In the genomic region with DNA sequence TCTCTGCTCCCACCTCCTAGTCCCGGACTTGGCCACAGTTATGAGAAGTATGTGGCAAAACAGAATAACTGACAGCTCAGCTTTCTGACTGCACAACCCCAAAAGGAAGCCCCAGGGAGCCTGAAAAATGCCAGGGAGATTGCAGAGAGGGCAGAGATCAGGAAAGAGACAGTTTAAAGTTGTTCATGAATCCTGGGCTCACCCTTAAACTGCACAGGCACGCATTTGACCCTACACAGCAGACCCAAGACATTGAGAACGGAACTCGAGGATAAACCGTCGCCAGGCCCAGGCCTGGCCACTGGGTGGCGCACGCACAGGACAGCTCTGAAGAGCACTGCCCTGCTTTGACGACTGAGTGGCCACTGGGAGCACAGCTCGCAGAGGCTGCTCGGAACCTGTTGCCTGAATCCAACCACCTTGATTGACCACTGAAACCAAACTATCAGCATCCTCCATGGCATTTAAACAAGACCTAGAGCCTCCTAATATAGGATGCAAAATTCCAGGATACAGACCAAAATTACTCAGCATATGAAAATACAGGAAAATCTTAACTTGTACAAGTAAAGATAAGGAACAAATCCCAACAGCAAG, we compare ENCODE assay signal across 8 cellular contexts.
DNase-seq lines count a peak whose midpoint lies in the region; ATAC-seq, FAIRE-seq and TF ChIP-seq lines count a peak whose summit lies in the region.

No MANE protein-coding gene starts in this region.

- FAIRE-seq in GM19239 (lab: Jason Lieb, UNC): no peak

- no peak overlapping the region for H3K27ac Mint-ChIP-seq in activated T-helper 1 cell treated with anti-CD3 and anti-CD28 coated beads, Interleukin-12 subunit alpha, Interleukin-12 subunit beta, Interleukin-2, Interleukin-4 antibody, amounts not matched to agents 30 ng/mL and 10 ng/mL and 1 ng/mL, durations not matched to agents 14 hours and 24 hours and 36 hours

- H3K36me3 Mint-ChIP-seq in activated T-helper 1 cell treated with anti-CD3 and anti-CD28 coated beads, Interleukin-12 subunit alpha, Interleukin-12 subunit beta, Interleukin-2, Interleukin-4 antibody, amounts not matched to agents 30 ng/mL and 10 ng/mL and 1 ng/mL, durations not matched to agents 14 hours and 24 hours and 36 hours (ENCODE audit: low read depth): no peaks in the 10 kb centered on the region

- H3K9me3 Mint-ChIP-seq in activated T-helper 1 cell treated with anti-CD3 and anti-CD28 coated beads, Interleukin-12 subunit alpha, Interleukin-12 subunit beta, Interleukin-2, Interleukin-4 antibody, amounts not matched to agents 30 ng/mL and 10 ng/mL and 1 ng/mL, durations not matched to agents 14 hours and 24 hours and 36 hours: no peaks in the 10 kb centered on the region

- peaks cover 6% of the 10 kb centered on the region for H3K4me1 Mint-ChIP-seq in activated T-helper 1 cell treated with anti-CD3 and anti-CD28 coated beads, Interleukin-12 subunit alpha, Interleukin-12 subunit beta, Interleukin-2, Interleukin-4 antibody, amounts not matched to agents 30 ng/mL and 10 ng/mL and 1 ng/mL, durations not matched to agents 14 hours and 24 hours and 36 hours (ENCODE audit: low read depth)

- no peak overlapping the region; the same call in 1 of the 2 replicates for H3K4me3 ChIP-seq in AG10803 (ENCODE audit: low read length)

- H3K4me3 Mint-ChIP-seq in activated T-helper 1 cell treated with anti-CD3 and anti-CD28 coated beads, Interleukin-12 subunit alpha, Interleukin-12 subunit beta, Interleukin-2, Interleukin-4 antibody, amounts not matched to agents 30 ng/mL and 10 ng/mL and 1 ng/mL, durations not matched to agents 14 hours and 24 hours and 36 hours: no peak overlapping the region

- intact Hi-C loops in activated T-helper 1 cell treated with anti-CD3 and anti-CD28 coated beads, Interleukin-12 subunit alpha, Interleukin-12 subunit beta, Interleukin-2, Interleukin-4 antibody, amounts not matched to agents 30 ng/mL and 10 ng/mL and 1 ng/mL, durations not matched to agents 14 hours and 24 hours and 36 hours (cut with micrococcal nuclease): loop anchor here (1.0 to 5.0 kb wide), 3 partner anchors 75 to 640 kb away; no protein-coding TSS in a partner anchor

- peak; percentile 90 for DNase-seq in AG10803 (ENCODE audit: low read depth)
- DNase-seq in GM19239 (ENCODE audit: insufficient read length, low spot score): peak; percentile 58
- peak; percentile 52 for DNase-seq in NOMO-1 treated with DMSO at 0.1 percent for 48 hours (lab: John Stamatoyannopoulos, UW; ENCODE audit: unreplicated experiment)
- DNase-seq in activated T-helper 1 cell treated with anti-CD3 and anti-CD28 coated beads, Interleukin-12 subunit alpha, Interleukin-12 subunit beta, Interleukin-2, Interleukin-4 antibody, amounts not matched to agents 30 ng/mL and 10 ng/mL and 1 ng/mL, durations not matched to agents 14 hours and 24 hours and 36 hours (ENCODE audit: low spot score): peak; percentile 36
- DNase-seq in glomerular visceral epithelial cell (ENCODE audit: extremely low spot score): peak; percentile 75
- peak; percentile 36 for DNase-seq in renal cortical epithelial cell (ENCODE audit: low read depth)

- no peak for ATAC-seq in HG03108 (IDR thresholded peaks at IDR 0.05; ENCODE audit: unreplicated experiment)
- ATAC-seq in HG02571 (IDR thresholded peaks at IDR 0.05; ENCODE audit: unreplicated experiment): no peak

- peak; percentile 91 for TF ChIP-seq CTCF in AG10803 (conservative IDR thresholded peaks at IDR 0.05; ENCODE audit: low read length)

- peaks cover 9% of the 10 kb centered on the region for H3K27me3 Mint-ChIP-seq in activated T-helper 1 cell treated with anti-CD3 and anti-CD28 coated beads, Interleukin-12 subunit alpha, Interleukin-12 subunit beta, Interleukin-2, Interleukin-4 antibody, amounts not matched to agents 30 ng/mL and 10 ng/mL and 1 ng/mL, durations not matched to agents 14 hours and 24 hours and 36 hours (ENCODE audit: insufficient read depth)

Comparison
In these comparisons a context has a peak if more than half of its experiments do, and no peak if none do; other contexts are left out.
1. DNase-seq: peak in every context shown above with its lines; median percentile 90 in AG10803; 75 in glomerular visceral epithelial cell; 58 in GM19239; 52 in NOMO-1 treated with DMSO at 0.1 percent for 48 hours; 36 in activated T-helper 1 cell treated with anti-CD3 and anti-CD28 coated beads, Interleukin-12 subunit alpha, Interleukin-12 subunit beta, Interleukin-2, Interleukin-4 antibody, amounts not matched to agents 30 ng/mL and 10 ng/mL and 1 ng/mL, durations not matched to agents 14 hours and 24 hours and 36 hours; 36 in renal cortical epithelial cell.